ENCODE assay signal across 2 cellular contexts in genomic region chr11:101929516-101929915, GRCh38.
TF ChIP-seq lines count a peak whose summit lies in the region.

No MANE protein-coding gene starts in this region.

TF ChIP-seq in WTC11, 78 proteins besides CTCF, POLR2A, EP300 and RAD21 (continued from another document):
- TF ChIP-seq FOXP1 (CRISPR knock-in tag; IDR thresholded peaks at IDR 0.05; ENCODE audit: borderline replicate concordance): no peak
- TF ChIP-seq E2F5 (CRISPR knock-in tag; IDR thresholded peaks at IDR 0.05): no peak
- TF ChIP-seq TCF7 (CRISPR knock-in tag; IDR thresholded peaks at IDR 0.05; ENCODE audit: low read depth): no peak
- TF ChIP-seq SMAD4 (CRISPR knock-in tag; IDR thresholded peaks at IDR 0.05): no peak
- TF ChIP-seq ATF3 (CRISPR knock-in tag; conservative IDR thresholded peaks at IDR 0.05): no peak
- no peak for TF ChIP-seq GRHL2 (CRISPR knock-in tag; IDR thresholded peaks at IDR 0.05; ENCODE audit: insufficient replicate concordance, severe bottlenecking)
- TF ChIP-seq ATF1 (CRISPR knock-in tag; IDR thresholded peaks at IDR 0.05): no peak
- no peak for TF ChIP-seq ZNF416 (CRISPR knock-in tag; IDR thresholded peaks at IDR 0.05)
- no peak for TF ChIP-seq CBFB (CRISPR knock-in tag; IDR thresholded peaks at IDR 0.05; ENCODE audit: low read depth)
- no peak for TF ChIP-seq ELF4 (CRISPR knock-in tag; IDR thresholded peaks at IDR 0.05; ENCODE audit: low read depth)

TF ChIP-seq in GM23338, 12 proteins besides CTCF, POLR2A, EP300 and RAD21 (continued from another document):
- TF ChIP-seq ZNF462 (CRISPR knock-in tag; IDR thresholded peaks at IDR 0.05) (no peak), EZH2 (IDR thresholded peaks at IDR 0.05; ENCODE audit: low read depth, unreplicated experiment) (no peak)
